8 cellular contexts compared by ENCODE assay signal in genomic region chr19:38224014-38224862, GRCh38. TPM values are rescaled to one million over a fixed set of nuclear protein-coding genes. Genes with fewer than 3 reads are reported as not detected.
A peak's percentile ranks its signal among the peaks of the same experiment; 100 is the strongest.
DNase-seq lines count a peak whose midpoint lies in the region; ATAC-seq and TF ChIP-seq lines count a peak whose summit lies in the region.

TSS of gene DPF1 (minus strand) at chr19:38224222. CDS start at chr19:38224142, 80 bp downstream.

- H3K4me1 ChIP-seq in SJCRH30 (no peaks in the 10 kb centered on the region; the same call in 1 of the 2 replicates), sigmoid colon (peaks cover 0 to 23% (median 22%) of the 10 kb centered on the region in 4 donors)

- H3K27me3 ChIP-seq in SJCRH30 (no peaks in the 10 kb centered on the region), sigmoid colon (peaks cover 35 to 94% (median 70%) of the 10 kb centered on the region in 3 donors)

- no peak for TF ChIP-seq EP300 in sigmoid colon (IDR thresholded peaks at IDR 0.05)

- DNase-seq in DMS 273 (lab: John Stamatoyannopoulos, UW; ENCODE audit: unreplicated experiment) (peak; percentile 96), GM20000 (ENCODE audit: low spot score) (peak; percentile 97), KBM-7 (peak; percentile 91), SJCRH30 (peak; percentile 94 to 95), left cardiac atrium (peak; percentile 53), sigmoid colon (no peak), cortex of kidney (lab: John Stamatoyannopoulos, UW) (no peak)
- peak; percentile 14 for DNase-seq in activated naive CD8-positive, alpha-beta T cell treated with anti-CD3 and anti-CD28 coated beads, Interleukin-2, amount 50 U/mL, for 16 hours (ENCODE audit: low read depth, low spot score)

- intact Hi-C loops in left cardiac atrium (cut with DNase I) (loop anchor here in 1 of 2 donors (10.0 kb wide), 1 partner anchor 79 kb away; no protein-coding TSS in a partner anchor), sigmoid colon (cut with DNase I) (loop anchor here (10.0 kb wide), 1 partner anchor 319 kb away; the partner anchor contains the start of genes SIPA1L3 and WDR87)

- WGBS in sigmoid colon, 2 donors = 2 to 3% methylated on average over 61 of the region's 61 CpGs

- no peaks in the 10 kb centered on the region for H3K9me3 ChIP-seq in SJCRH30 (replicated peaks)
- H3K9me3 ChIP-seq in sigmoid colon = no peaks in the 10 kb centered on the region

- H3K4me3 ChIP-seq in SJCRH30 = peak within 1 kb of the TSS; percentile 64
- H3K4me3 ChIP-seq in sigmoid colon = peak within 1 kb of the TSS in 3 of 4 donors; percentile 18 to 45 (median 40)

- ATAC-seq in left cardiac atrium = peak; percentile 86 to 89

- no peaks in the 10 kb centered on the region for H3K36me3 ChIP-seq in SJCRH30
- H3K36me3 ChIP-seq in sigmoid colon = no peaks in the 10 kb centered on the region

- H3K27ac ChIP-seq in SJCRH30 (no peak within 1 kb of the TSS; the same call in 1 of the 2 replicates), sigmoid colon (no peak within 1 kb of the TSS)

- in situ Hi-C loops in KBM-7 (cut with MboI; ENCODE audit: low pct_unique_long_range_greater_than_20kb, low sequenced_read_pairs) = no loop called here

- no peak for TF ChIP-seq POLR2A in sigmoid colon (IDR thresholded peaks at IDR 0.05)

- no peak for TF ChIP-seq CTCF in GM20000 (IDR thresholded peaks at IDR 0.05; ENCODE audit: extremely low read depth, missing control alignments)
- TF ChIP-seq CTCF in sigmoid colon (IDR thresholded peaks at IDR 0.05) = no peak

RNA-seq across cellular contexts. Expression of gene DPF1, which starts in this region (rescaled TPM):
- 8.1 and 10.6 TPM in 2 replicates for total RNA-seq in SJCRH30 (2014; rRNA removed; shearing (Covaris generic))
- under 1 TPM in 1 of 2 donors, not detected in 1; 0.26 TPM for total RNA-seq in left cardiac atrium
- total RNA-seq in sigmoid colon = not detected
- polyA plus RNA-seq in sigmoid colon = 1 to 10 TPM in 1 of 3 donors, under 1 TPM in 1, not detected in 1; 0.12 to 1.4 TPM

Comparison
In these comparisons a context has a peak if more than half of its experiments do, and no peak if none do; other contexts are left out.
1. Peak in DNase-seq and ATAC-seq in left cardiac atrium; RNA of the gene not detected or under 1 TPM.
2. DNase-seq: peak in DMS 273 (single experiment), GM20000 (single experiment), KBM-7 (single experiment), SJCRH30 (2 of 2) and activated naive CD8-positive, alpha-beta T cell treated with anti-CD3 and anti-CD28 coated beads, Interleukin-2, amount 50 U/mL, for 16 hours (single experiment); none in sigmoid colon (single experiment) and cortex of kidney (single experiment).